Comparison of ENCODE assay signal across 8 cellular contexts in genomic region chr2:65350714-65351113, GRCh38.
DNase-seq lines count a peak whose midpoint lies in the region; ATAC-seq and TF ChIP-seq lines count a peak whose summit lies in the region.
"Had no signal": no experiment of that assay in that cellular context is flagged by ENCODE, and none has a peak within 500 bp of the region (broad histone marks: within the 10 kb centered on the region; RNA-seq: fewer than 3 reads in every experiment).

No MANE protein-coding gene starts in this region.

- no peak overlapping the region for H3K4me3 ChIP-seq in brain microvascular endothelial cell (ENCODE audit: low read depth, low read length)
- H3K4me3 ChIP-seq in psoas muscle = no peak overlapping the region

- ATAC-seq in GM18867 (IDR thresholded peaks at IDR 0.05; ENCODE audit: unreplicated experiment) (peak; percentile 67), HG03354 (IDR thresholded peaks at IDR 0.05; ENCODE audit: poor library complexity, severe bottlenecking, unreplicated experiment) (peak; percentile 49), psoas muscle (no peak), HG03025 (IDR thresholded peaks at IDR 0.05; ENCODE audit: low FRiP score, unreplicated experiment) (no peak)

- peak; percentile 51 for TF ChIP-seq CTCF in brain microvascular endothelial cell (IDR thresholded peaks at IDR 0.05; ENCODE audit: low read depth, low read length, missing control alignments)
- TF ChIP-seq CTCF in psoas muscle (IDR thresholded peaks at IDR 0.05) = no peak

- in situ Hi-C loops in brain microvascular endothelial cell (cut with HindIII; ENCODE audit: low pct_ligation_motif_present, low sequenced_read_pairs) = no loop called here

- peak overlapping the region; percentile 40 for H3K27ac ChIP-seq in brain microvascular endothelial cell
- peak overlapping the region; percentile 23 for H3K27ac ChIP-seq in psoas muscle

- WGBS in psoas muscle, 3 donors = 69 to 72% (median 71%) methylated on average over 6 of the region's 6 CpGs

- H3K27me3 ChIP-seq in brain microvascular endothelial cell (replicated peaks) (no peaks in the 10 kb centered on the region), psoas muscle (ENCODE audit: insufficient read depth in 3 of 3, low read length in 2 of 3) (no peaks in the 10 kb centered on the region)

- DNase-seq in brain microvascular endothelial cell (no peak), psoas muscle (no peak), NCI-H2171 (lab: John Stamatoyannopoulos, UW) (no peak), KG1 (lab: John Stamatoyannopoulos, UW) (no peak)
- DNase-seq: NCI-H1092 had no signal

- no peaks in the 10 kb centered on the region for H3K9me3 ChIP-seq in psoas muscle

- H3K36me3 ChIP-seq in brain microvascular endothelial cell (replicated peaks) = no peaks in the 10 kb centered on the region
- no peaks in the 10 kb centered on the region for H3K36me3 ChIP-seq in psoas muscle (ENCODE audit: insufficient read depth in 1 of 2, low read depth in 1 of 2)

- intact Hi-C loops in psoas muscle (cut with DNase I) = loop anchor here in 1 of 2 donors (5.0 kb wide), 1 partner anchor 38 kb away; no protein-coding TSS in a partner anchor

- H3K4me1 ChIP-seq in psoas muscle = peaks cover 19% of the 10 kb centered on the region

Comparison
In these comparisons a context has a peak if more than half of its experiments do, and no peak if none do; other contexts are left out.
1. ATAC-seq: peak in GM18867 (single experiment) and HG03354 (single experiment); none in psoas muscle (0 of 4) and HG03025 (single experiment).